In genomic region chr5:80798166-80798565, GRCh38 we compare ENCODE assay signal across 24 cellular contexts.
"Had no signal": no experiment of that assay in that cellular context is flagged by ENCODE, and none has a peak within 500 bp of the region (broad histone marks: within the 10 kb centered on the region; RNA-seq: fewer than 3 reads in every experiment).

No MANE protein-coding gene starts in this region.

- H3K27me3 Mint-ChIP-seq: effector memory CD8-positive, alpha-beta T cell; memory B cell; stimulated activated naive CD8-positive, alpha-beta T cell treated with anti-CD3 and anti-CD28 coated beads, Interleukin-15, amount 100 ng/mL, for 72 hours had no signal

- H3K9me3 Mint-ChIP-seq: effector memory CD8-positive, alpha-beta T cell; natural killer cell had no signal

- H3K4me3 Mint-ChIP-seq: effector memory CD8-positive, alpha-beta T cell; memory B cell; natural killer cell; stimulated activated naive CD8-positive, alpha-beta T cell treated with anti-CD3 and anti-CD28 coated beads, Interleukin-15, amount 100 ng/mL, for 72 hours had no signal

- H3K4me1 ChIP-seq: gastrocnemius medialis, suprapubic skin, transverse colon had no signal

- DNase-seq: cortex of kidney; effector memory CD8-positive, alpha-beta T cell; erythroblast; foreskin fibroblast; gastrocnemius medialis; head of caudate nucleus; left ventricle myocardium superior; natural killer cell; occipital lobe; pancreas; retina; stimulated activated CD4-positive, alpha-beta T cell treated with anti-CD3 and anti-CD28 coated beads, Interleukin-12 subunit alpha, Interleukin-12 subunit beta, amount 100 ng/mL, for 4 hours; stimulated activated CD4-positive, alpha-beta T cell treated with anti-CD3 and anti-CD28 coated beads, Interleukin-1b, Interleukin-23, amount 100 ng/mL, for 48 hours; stimulated activated CD4-positive, alpha-beta T cell treated with anti-CD3 and anti-CD28 coated beads, Interleukin-4, amount 100 ng/mL, for 1 hour; stimulated activated CD8-positive, alpha-beta memory T cell treated with anti-CD3 and anti-CD28 coated beads, Interleukin-4, amount 100 ng/mL, for 48 hours; stimulated activated naive CD4-positive, alpha-beta T cell; stimulated activated naive CD8-positive, alpha-beta T cell treated with anti-CD3 and anti-CD28 coated beads, Interleukin-15, amount 100 ng/mL, for 72 hours; transverse colon had no signal

- H3K4me1 Mint-ChIP-seq: memory B cell; natural killer cell; stimulated activated naive CD8-positive, alpha-beta T cell treated with anti-CD3 and anti-CD28 coated beads, Interleukin-15, amount 100 ng/mL, for 72 hours had no signal

- H3K4me2 ChIP-seq: smooth muscle cell had no signal

- H3K27ac ChIP-seq: gastrocnemius medialis, pancreas, suprapubic skin, transverse colon had no signal

- H3K9me3 ChIP-seq: gastrocnemius medialis, pancreas, suprapubic skin, transverse colon had no signal

- H3K27me3 ChIP-seq: gastrocnemius medialis, pancreas, suprapubic skin, transverse colon had no signal

- H3K27ac Mint-ChIP-seq: memory B cell; natural killer cell; stimulated activated naive CD8-positive, alpha-beta T cell treated with anti-CD3 and anti-CD28 coated beads, Interleukin-15, amount 100 ng/mL, for 72 hours had no signal

- FAIRE-seq: endometrium, keratinocyte, pancreas had no signal

- ATAC-seq: effector memory CD8-positive, alpha-beta T cell; gastrocnemius medialis; natural killer cell; stimulated activated naive CD8-positive, alpha-beta T cell treated with anti-CD3 and anti-CD28 coated beads, Interleukin-15, amount 100 ng/mL, for 72 hours had no signal

- H3K4me3 ChIP-seq: gastrocnemius medialis, lung, pancreas, smooth muscle cell, suprapubic skin, transverse colon had no signal
